In genomic region chr12:110141389-110141788, GRCh38 we compare ENCODE assay signal across 12 cellular contexts. TPM values are rescaled to one million over a fixed set of nuclear protein-coding genes. Genes with fewer than 3 reads are reported as not detected.
DNase-seq lines count a peak whose midpoint lies in the region; ATAC-seq and TF ChIP-seq lines count a peak whose summit lies in the region.
"Had no signal": no experiment of that assay in that cellular context is flagged by ENCODE, and none has a peak within 500 bp of the region (broad histone marks: within the 10 kb centered on the region; RNA-seq: fewer than 3 reads in every experiment).

No MANE protein-coding gene starts in this region.

- no peak for TF ChIP-seq POLR2A in lower leg skin (IDR thresholded peaks at IDR 0.05)

- H3K4me3 ChIP-seq in lower leg skin (ENCODE audit: low read depth, poor library complexity, severe bottlenecking), result no peak overlapping the region
- H3K4me3 ChIP-seq in upper lobe of right lung, result no peak overlapping the region
- H3K4me3 ChIP-seq: dorsolateral prefrontal cortex had no signal

- H3K4me1 ChIP-seq in upper lobe of right lung, result peaks cover 3% of the 10 kb centered on the region

- no peaks in the 10 kb centered on the region for H3K27me3 ChIP-seq in upper lobe of right lung
- H3K27me3 ChIP-seq: dorsolateral prefrontal cortex had no signal

- intact Hi-C loops in lower leg skin (cut with DNase I; ENCODE audit: low total_unique reads) (no loop called here), upper lobe of right lung (cut with DNase I) (no loop called here)

- no peak overlapping the region for H3K27ac ChIP-seq in upper lobe of right lung
- H3K27ac ChIP-seq: dorsolateral prefrontal cortex had no signal

- no peaks in the 10 kb centered on the region for H3K9me3 ChIP-seq in upper lobe of right lung

- DNase-seq in LHCN-M2 (ENCODE audit: low read depth) (peak; percentile 27), epidermal melanocyte (ENCODE audit: insufficient read length, low spot score) (peak; percentile 22), lower leg skin (ENCODE audit: low spot score in 2 of 2) (peak; percentile 57 to 88), upper lobe of right lung (no peak), GM20000 (ENCODE audit: low spot score) (no peak), SKM-1 treated with dmso at 0.1 percent for 144 hours (lab: John Stamatoyannopoulos, UW; ENCODE audit: unreplicated experiment) (no peak), NCI-H1092 treated with DMSO at 0.1 percent for 48 hours (lab: John Stamatoyannopoulos, UW) (no peak)
- DNase-seq: activated CD8-positive, alpha-beta memory T cell treated with anti-CD3 and anti-CD28 coated beads, Interleukin-2, amount 50 U/mL, for 48 hours; activated naive CD8-positive, alpha-beta T cell treated with anti-CD3 and anti-CD28 coated beads, Interleukin-2, amount 50 U/mL, for 24 hours; dorsolateral prefrontal cortex; NCI-H1048; NCI-H526 had no signal

- ATAC-seq in upper lobe of right lung, result peak; percentile 43
- ATAC-seq: activated naive CD8-positive, alpha-beta T cell treated with anti-CD3 and anti-CD28 coated beads, Interleukin-2, amount 50 U/mL, for 24 hours had no signal

- peaks cover 16% of the 10 kb centered on the region for H3K36me3 ChIP-seq in upper lobe of right lung

- TF ChIP-seq CTCF in lower leg skin (IDR thresholded peaks at IDR 0.05) (no peak), upper lobe of right lung (IDR thresholded peaks at IDR 0.05) (no peak), GM20000 (IDR thresholded peaks at IDR 0.05; ENCODE audit: extremely low read depth, missing control alignments) (no peak)

- WGBS in lower leg skin, 2 donors, result 38 to 47% methylated on average over 6 of the region's 6 CpGs

RNA-seq across cellular contexts. Expression of gene IFT81, which starts 17.2 kb away (rescaled TPM):
- 15.5 and 16.9 TPM in 2 replicates for total RNA-seq in LHCN-M2 (2014; rRNA removed)
- polyA plus RNA-seq in LHCN-M2 (2012), result 4.1 TPM
- total RNA-seq in lower leg skin, result 10 to 100 TPM in 2 of 4 donors, 1 to 10 TPM in 2; 6.8 to 12.6 (median 9.7) TPM
- total RNA-seq in upper lobe of right lung, result 7.3 TPM

Comparison
In these comparisons a context has a peak if more than half of its experiments do, and no peak if none do; other contexts are left out.
1. DNase-seq: peak in LHCN-M2 (single experiment), epidermal melanocyte (single experiment) and lower leg skin (2 of 2); none in upper lobe of right lung (single experiment), GM20000 (single experiment), SKM-1 treated with dmso at 0.1 percent for 144 hours (single experiment) and NCI-H1092 treated with DMSO at 0.1 percent for 48 hours (single experiment).